8 cellular contexts compared by ENCODE assay signal in genomic region chr3:10459954-10460754, GRCh38. TPM values are rescaled to one million over a fixed set of nuclear protein-coding genes. Genes with fewer than 3 reads are reported as not detected.
DNase-seq lines count a peak whose midpoint lies in the region; ATAC-seq lines count a peak whose summit lies in the region.

No MANE protein-coding gene starts in this region.

- DNase-seq in EL (peak; percentile 65), KG1 (lab: John Stamatoyannopoulos, UW) (peak; percentile 25), fibroblast of peridontal ligament (ENCODE audit: extremely low read depth) (peak; percentile 52), retina (peak; percentile 54), NCI-H748 treated with DMSO at 0.1 percent for 48 hours (lab: John Stamatoyannopoulos, UW) (no peak), NCI-H2107 (lab: John Stamatoyannopoulos, UW) (no peak)
- DNase-seq in activated CD4-positive, alpha-beta memory T cell treated with anti-CD3 and anti-CD28 coated beads for 36 hours = peak; percentile 79

- H3K4me3 Mint-ChIP-seq in activated CD4-positive, alpha-beta memory T cell treated with anti-CD3 and anti-CD28 coated beads for 36 hours = no peak overlapping the region

- CTCF ChIA-PET in activated CD4-positive, alpha-beta memory T cell treated with anti-CD3 and anti-CD28 coated beads for 36 hours (lab: Charles Lee) = interaction anchor here (0.7 to 1.1 kb wide), 3 partner anchors 116 to 278 kb away, joined by 3 to 4 read pairs (median 3); no protein-coding TSS in a partner anchor

- ATAC-seq in GM21825 (IDR thresholded peaks at IDR 0.05; ENCODE audit: unreplicated experiment) = no peak

- H3K36me3 Mint-ChIP-seq in activated CD4-positive, alpha-beta memory T cell treated with anti-CD3 and anti-CD28 coated beads for 36 hours = no peaks in the 10 kb centered on the region

- H3K9me3 Mint-ChIP-seq in activated CD4-positive, alpha-beta memory T cell treated with anti-CD3 and anti-CD28 coated beads for 36 hours = no peaks in the 10 kb centered on the region

- no peak overlapping the region for H3K27ac Mint-ChIP-seq in activated CD4-positive, alpha-beta memory T cell treated with anti-CD3 and anti-CD28 coated beads for 36 hours

- intact Hi-C loops in activated CD4-positive, alpha-beta memory T cell treated with anti-CD3 and anti-CD28 coated beads for 36 hours (cut with micrococcal nuclease) = no loop called here

- H3K27me3 Mint-ChIP-seq in activated CD4-positive, alpha-beta memory T cell treated with anti-CD3 and anti-CD28 coated beads for 36 hours = no peaks in the 10 kb centered on the region

- H3K4me1 Mint-ChIP-seq in activated CD4-positive, alpha-beta memory T cell treated with anti-CD3 and anti-CD28 coated beads for 36 hours (ENCODE audit: low read depth) = no peaks in the 10 kb centered on the region

- POLR2A ChIA-PET in activated CD4-positive, alpha-beta memory T cell treated with anti-CD3 and anti-CD28 coated beads for 36 hours (lab: Charles Lee) = no interaction called here

RNA-seq across cellular contexts. Expression of gene ATP2B2, which starts 45.2 kb away (rescaled TPM):
- under 1 TPM in 1 of 2 experiments, not detected in 1; 0.05 TPM for total RNA-seq in activated CD4-positive, alpha-beta memory T cell treated with anti-CD3 and anti-CD28 coated beads for 36 hours

Comparison
In these comparisons a context has a peak if more than half of its experiments do, and no peak if none do; other contexts are left out.
1. DNase-seq: peak in EL (single experiment), KG1 (single experiment), activated CD4-positive, alpha-beta memory T cell treated with anti-CD3 and anti-CD28 coated beads for 36 hours (single experiment), fibroblast of peridontal ligament (single experiment) and retina (single experiment); none in NCI-H748 treated with DMSO at 0.1 percent for 48 hours (single experiment) and NCI-H2107 (single experiment).